ENCODE assay signal across 20 cellular contexts in the genomic region with DNA sequence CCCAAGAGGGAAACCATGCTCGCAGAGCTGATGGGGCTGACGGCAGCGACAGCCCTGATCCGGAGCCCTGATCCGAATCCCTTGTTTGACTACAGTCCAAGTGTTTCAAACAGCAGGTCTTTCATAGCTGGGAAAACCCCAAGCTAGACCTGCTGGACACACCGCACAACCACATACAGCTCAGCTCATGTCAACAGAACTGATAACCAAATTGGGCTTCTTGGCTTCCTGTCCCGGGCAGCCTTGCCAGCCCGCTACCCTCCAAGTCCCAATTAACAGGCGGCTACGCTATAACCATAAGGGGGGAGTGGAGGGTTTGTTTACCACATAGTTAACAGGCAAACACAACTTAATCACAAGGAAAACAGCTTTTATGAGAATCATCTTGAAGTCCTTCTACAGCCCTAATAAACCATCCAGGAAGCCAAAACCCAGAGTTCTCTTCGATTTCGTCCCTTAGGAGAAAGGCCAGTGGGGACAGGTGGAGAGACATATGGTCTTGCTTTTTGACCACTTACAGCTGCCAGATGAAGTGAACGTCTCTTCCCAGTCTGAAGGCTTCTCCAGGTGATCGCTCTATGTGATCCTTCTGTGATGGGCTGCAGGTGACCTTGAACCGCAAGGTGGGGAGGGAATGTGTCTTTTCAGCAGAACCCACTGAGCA.
DNase-seq lines count a peak whose midpoint lies in the region; ATAC-seq and TF ChIP-seq lines count a peak whose summit lies in the region.
"Had no signal": no experiment of that assay in that cellular context is flagged by ENCODE, and none has a peak within 500 bp of the region (broad histone marks: within the 10 kb centered on the region; RNA-seq: fewer than 3 reads in every experiment).

No MANE protein-coding gene starts in this region.

- intact Hi-C loops in heart right ventricle (cut with DNase I) (no loop called here), sigmoid colon (cut with DNase I) (no loop called here)

- TF ChIP-seq CTCF in heart right ventricle (IDR thresholded peaks at IDR 0.05) (no peak), sigmoid colon (IDR thresholded peaks at IDR 0.05) (no peak)

- no peak overlapping the region for H3K4me3 Mint-ChIP-seq in stimulated activated memory B cell treated with anti-CD40 and anti-IgM and Interleukin-4, amounts not matched to agents 10 μg/mL and 1 μg/mL and 100 μg/mL, for 72 hours
- H3K4me3 Mint-ChIP-seq: activated naive CD4-positive, alpha-beta T cell treated with anti-CD3 and anti-CD28 coated beads, Interleukin-2, amount 50 U/mL, for 24 hours; central memory CD8-positive, alpha-beta T cell; natural killer cell treated with Interleukin-12 subunit alpha and Interleukin-12 subunit beta and Interleukin-15 and Interleukin-18, amount 100 ng/mL, for 72 hours had no signal

- H3K36me3 Mint-ChIP-seq in stimulated activated memory B cell treated with anti-CD40 and anti-IgM and Interleukin-4, amounts not matched to agents 10 μg/mL and 1 μg/mL and 100 μg/mL, for 72 hours = no peaks in the 10 kb centered on the region
- H3K36me3 Mint-ChIP-seq: natural killer cell treated with Interleukin-12 subunit alpha and Interleukin-12 subunit beta and Interleukin-15 and Interleukin-18, amount 100 ng/mL, for 72 hours had no signal

- H3K4me3 ChIP-seq in heart right ventricle = peak overlapping the region in 5 of 10 donors; percentile 5 to 24 (median 15)
- no peak overlapping the region for H3K4me3 ChIP-seq in sigmoid colon
- H3K4me3 ChIP-seq: uterus had no signal

- peaks cover 8% of the 10 kb centered on the region for H3K9me3 Mint-ChIP-seq in stimulated activated memory B cell treated with anti-CD40 and anti-IgM and Interleukin-4, amounts not matched to agents 10 μg/mL and 1 μg/mL and 100 μg/mL, for 72 hours

- no peak overlapping the region for H3K27ac ChIP-seq in heart right ventricle
- no peak overlapping the region for H3K27ac ChIP-seq in sigmoid colon
- H3K27ac ChIP-seq: epithelial cell of prostate, uterus had no signal

- no peak for TF ChIP-seq EP300 in sigmoid colon (IDR thresholded peaks at IDR 0.05)

- peak; percentile 38 to 87 (median 68) for ATAC-seq in heart right ventricle
- peak; percentile 56 for ATAC-seq in stimulated activated memory B cell treated with anti-CD40 and anti-IgM and Interleukin-4, amounts not matched to agents 10 μg/mL and 1 μg/mL and 100 μg/mL, for 72 hours
- ATAC-seq in GM18870 (IDR thresholded peaks at IDR 0.05; ENCODE audit: unreplicated experiment) = no peak
- ATAC-seq: natural killer cell treated with Interleukin-12 subunit alpha and Interleukin-12 subunit beta and Interleukin-15 and Interleukin-18, amount 100 ng/mL, for 72 hours; stimulated activated naive CD8-positive, alpha-beta T cell treated with anti-CD3 and anti-CD28 coated beads, Interleukin-15, Interleukin-2, amounts not matched to agents 100 U/mL and 50 U/mL, for 24 hours had no signal

- TF ChIP-seq POLR2A in sigmoid colon (IDR thresholded peaks at IDR 0.05) = no peak

- WGBS in heart right ventricle, 2 donors = 54 to 55% methylated on average over 15 of the region's 15 CpGs
- WGBS in sigmoid colon, 2 donors = 40 to 63% methylated on average over 15 of the region's 15 CpGs

- H3K27me3 ChIP-seq in heart right ventricle = no peaks in the 10 kb centered on the region
- no peaks in the 10 kb centered on the region for H3K27me3 ChIP-seq in sigmoid colon
- H3K27me3 ChIP-seq: uterus had no signal

- H3K27ac Mint-ChIP-seq in stimulated activated memory B cell treated with anti-CD40 and anti-IgM and Interleukin-4, amounts not matched to agents 10 μg/mL and 1 μg/mL and 100 μg/mL, for 72 hours = no peak overlapping the region
- H3K27ac Mint-ChIP-seq: activated naive CD4-positive, alpha-beta T cell treated with anti-CD3 and anti-CD28 coated beads, Interleukin-2, amount 50 U/mL, for 24 hours; natural killer cell treated with Interleukin-12 subunit alpha and Interleukin-12 subunit beta and Interleukin-15 and Interleukin-18, amount 100 ng/mL, for 72 hours had no signal

- H3K4me1 ChIP-seq in heart right ventricle (peaks cover 0 to 14% (median 4%) of the 10 kb centered on the region in 9 donors), sigmoid colon (no peaks in the 10 kb centered on the region)
- H3K4me1 ChIP-seq: uterus had no signal

- peak; percentile 9 for DNase-seq in NCI-H2029 (lab: John Stamatoyannopoulos, UW)
- DNase-seq in NCI-H2029 treated with DMSO at 0.1 percent for 48 hours (lab: John Stamatoyannopoulos, UW) = no peak
- DNase-seq in amniotic epithelial cell (ENCODE audit: low read depth) = peak; percentile 83
- peak in 1 of 2 donors; percentile 17 for DNase-seq in heart right ventricle
- no peak for DNase-seq in sigmoid colon
- no peak for DNase-seq in AG08395 (ENCODE audit: low spot score)
- DNase-seq: 8988T; activated CD8-positive, alpha-beta memory T cell treated with anti-CD3 and anti-CD28 coated beads, Interleukin-2, amount 50 U/mL, for 48 hours; CD4-positive, CD25-positive, alpha-beta regulatory T cell; GDM1; NCI-H2227 treated with DMSO at 0.1 percent for 48 hours; stimulated activated naive CD8-positive, alpha-beta T cell treated with anti-CD3 and anti-CD28 coated beads, Interleukin-15, Interleukin-2, amounts not matched to agents 100 U/mL and 50 U/mL, for 24 hours; T-helper 1 cell; uterus had no signal

- no peaks in the 10 kb centered on the region for H3K36me3 ChIP-seq in heart right ventricle
- no peaks in the 10 kb centered on the region for H3K36me3 ChIP-seq in sigmoid colon
- H3K36me3 ChIP-seq: uterus had no signal

- H3K27me3 Mint-ChIP-seq in stimulated activated memory B cell treated with anti-CD40 and anti-IgM and Interleukin-4, amounts not matched to agents 10 μg/mL and 1 μg/mL and 100 μg/mL, for 72 hours = peaks cover 4% of the 10 kb centered on the region
- H3K27me3 Mint-ChIP-seq: activated naive CD4-positive, alpha-beta T cell treated with anti-CD3 and anti-CD28 coated beads, Interleukin-2, amount 50 U/mL, for 24 hours had no signal

- peaks cover 6% of the 10 kb centered on the region for H3K4me1 Mint-ChIP-seq in stimulated activated memory B cell treated with anti-CD40 and anti-IgM and Interleukin-4, amounts not matched to agents 10 μg/mL and 1 μg/mL and 100 μg/mL, for 72 hours
- H3K4me1 Mint-ChIP-seq: activated naive CD4-positive, alpha-beta T cell treated with anti-CD3 and anti-CD28 coated beads, Interleukin-2, amount 50 U/mL, for 24 hours; central memory CD8-positive, alpha-beta T cell had no signal

- H3K9me3 ChIP-seq in heart right ventricle (peaks cover 0 to 24% (median under 1%) of the 10 kb centered on the region in 11 donors), sigmoid colon (no peaks in the 10 kb centered on the region)
- H3K9me3 ChIP-seq: uterus had no signal

Comparison
In these comparisons a context has a peak if more than half of its experiments do, and no peak if none do; other contexts are left out.
1. DNase-seq: peak in NCI-H2029 (single experiment) and amniotic epithelial cell (single experiment); none in NCI-H2029 treated with DMSO at 0.1 percent for 48 hours (single experiment), sigmoid colon (single experiment) and AG08395 (single experiment).